Comparison of ENCODE assay signal across 10 cellular contexts in genomic region chr7:93150200-93150835, GRCh38. TPM values are rescaled to one million over a fixed set of nuclear protein-coding genes. Genes with fewer than 3 reads are reported as not detected.
A peak's percentile ranks its signal among the peaks of the same experiment; 100 is the strongest.
DNase-seq lines count a peak whose midpoint lies in the region; FAIRE-seq and TF ChIP-seq lines count a peak whose summit lies in the region.
"Had no signal": no experiment of that assay in that cellular context is flagged by ENCODE, and none has a peak within 500 bp of the region (broad histone marks: within the 10 kb centered on the region; RNA-seq: fewer than 3 reads in every experiment).

No MANE protein-coding gene starts in this region.

- CTCF ChIA-PET in endothelial cell of umbilical vein (lab: Charles Lee): interaction anchor here (1.6 kb wide), 1 partner anchor 54 kb away, joined by 3 read pairs; no protein-coding TSS in a partner anchor
- CTCF ChIA-PET in A673 (lab: Charles Lee): no interaction called here

- dilution Hi-C loops in endothelial cell of umbilical vein (cut with MboI; ENCODE audit: extremely low pct_ligation_motif_present, low sequenced_read_pairs): no loop called here

- H3K4me3 ChIP-seq in endothelial cell of umbilical vein (replicated peaks in 1 of 3; ENCODE audit: insufficient read depth in 1 of 3, low read depth in 1 of 3, low read length in 3 of 3): no peak overlapping the region
- no peak overlapping the region for H3K4me3 ChIP-seq in A673 (ENCODE audit: low read depth, low read length, poor library complexity, severe bottlenecking)

- H3K27me3 ChIP-seq in endothelial cell of umbilical vein (ENCODE audit: control insufficient read depth in 2 of 2, insufficient read depth in 2 of 2, low read length in 2 of 2) (no peaks in the 10 kb centered on the region), A673 (replicated peaks; ENCODE audit: insufficient read depth, low read depth, low read length, poor library complexity) (no peaks in the 10 kb centered on the region)

- H3K9me1 ChIP-seq in endothelial cell of umbilical vein (replicated peaks; ENCODE audit: control insufficient read depth, extremely low read depth, insufficient read depth, low read length): no peaks in the 10 kb centered on the region

- no peak for FAIRE-seq in endothelial cell of umbilical vein (lab: Jason Lieb, UNC)

- H3K4me1 ChIP-seq in endothelial cell of umbilical vein (ENCODE audit: control insufficient read depth, extremely low read depth, insufficient read depth, low read length): peaks cover 20% of the 10 kb centered on the region
- H3K4me1 ChIP-seq in A673 (ENCODE audit: insufficient read depth, low read length, poor library complexity, severe bottlenecking): no peaks in the 10 kb centered on the region

- TF ChIP-seq POLR2A in endothelial cell of umbilical vein (IDR thresholded peaks at IDR 0.05; ENCODE audit: low read depth, low read length): no peak

- intact Hi-C loops in endothelial cell of umbilical vein (cut with micrococcal nuclease): no loop called here
- intact Hi-C loops in A673 (cut with micrococcal nuclease; ENCODE audit: unreplicated experiment): no loop called here
- intact Hi-C loops in posterior vena cava (cut with DNase I): no loop called here

- H3K9ac ChIP-seq in endothelial cell of umbilical vein (replicated peaks; ENCODE audit: extremely low read depth, insufficient read depth, low read length): no peak overlapping the region

- no peaks in the 10 kb centered on the region for H4K20me1 ChIP-seq in endothelial cell of umbilical vein (replicated peaks; ENCODE audit: control insufficient read depth, extremely low read depth, insufficient read depth, low read length)

- no peak overlapping the region for H3K4me2 ChIP-seq in endothelial cell of umbilical vein (ENCODE audit: insufficient read depth, low read length)

- H3K27ac ChIP-seq in endothelial cell of umbilical vein (ENCODE audit: insufficient read depth, low read depth, low read length): no peak overlapping the region
- no peak overlapping the region for H3K27ac ChIP-seq in A673 (ENCODE audit: low read depth, low read length, poor library complexity, severe bottlenecking)

- TF ChIP-seq CTCF in endothelial cell of umbilical vein (IDR thresholded peaks at IDR 0.05; ENCODE audit: extremely low read depth in 1 of 2, insufficient read depth in 1 of 2, low read depth in 1 of 2, low read length in 2 of 2) (no peak), A673 (conservative IDR thresholded peaks at IDR 0.05; ENCODE audit: low read depth, low read length) (no peak)

- BruUV-seq in endothelial cell of umbilical vein (replicated peaks; lab: Mats Ljungman, UMichigan) (no TSS peak), A673 (replicated peaks; lab: Mats Ljungman, UMichigan) (no TSS peak)

- H3K36me3 ChIP-seq in endothelial cell of umbilical vein (ENCODE audit: control insufficient read depth in 2 of 2, extremely low read depth in 1 of 2, insufficient read depth in 2 of 2, low read length in 2 of 2): no peaks in the 10 kb centered on the region
- H3K36me3 ChIP-seq in A673 (ENCODE audit: insufficient read depth, low read length, poor library complexity, severe bottlenecking): no peaks in the 10 kb centered on the region

- H2AFZ ChIP-seq in endothelial cell of umbilical vein (ENCODE audit: low read depth, low read length): no peak overlapping the region

- POLR2A ChIA-PET in endothelial cell of umbilical vein (lab: Charles Lee) (no interaction called here), A673 (lab: Charles Lee; ENCODE audit: low non-redundant PET) (no interaction called here)

- H3K9me3 ChIP-seq in endothelial cell of umbilical vein (replicated peaks; ENCODE audit: control insufficient read depth, insufficient read depth, low read length): no peaks in the 10 kb centered on the region
- H3K9me3 ChIP-seq in A673 (ENCODE audit: low read depth, low read length, poor library complexity, severe bottlenecking): no peaks in the 10 kb centered on the region

- no peaks in the 10 kb centered on the region for H3K79me2 ChIP-seq in endothelial cell of umbilical vein (ENCODE audit: control insufficient read depth, insufficient read depth, low read length)

- peak; percentile 85 for DNase-seq in EH (ENCODE audit: low read depth)
- DNase-seq in NOMO-1 treated with DMSO at 0.1 percent for 48 hours (lab: John Stamatoyannopoulos, UW; ENCODE audit: unreplicated experiment): peak; percentile 81
- no peak for DNase-seq in endothelial cell of umbilical vein (ENCODE audit: low read depth, low spot score)
- DNase-seq in renal cortical epithelial cell (ENCODE audit: low read depth): peak; percentile 31
- no peak for DNase-seq in activated naive CD4-positive, alpha-beta T cell treated with anti-CD3 and anti-CD28 coated beads, Interleukin-2, amount 50 U/mL, for 16 hours
- no peak for DNase-seq in A673 (ENCODE audit: low spot score)
- DNase-seq in posterior vena cava (ENCODE audit: low spot score): no peak
- DNase-seq: activated naive CD8-positive, alpha-beta T cell treated with anti-CD3 and anti-CD28 coated beads, Interleukin-2, amount 50 U/mL, for 24 hours; DMS79 treated with DMSO at 0.1 percent for 48 hours; nephron progenitor cell had no signal

TF ChIP-seq in endothelial cell of umbilical vein, 7 proteins besides CTCF, POLR2A, EP300 and RAD21:
- TF ChIP-seq MYC (IDR thresholded peaks at IDR 0.05; ENCODE audit: low read depth, low read length): no peak
- TF ChIP-seq FOS (IDR thresholded peaks at IDR 0.05; ENCODE audit: borderline replicate concordance, insufficient read depth, low read length): peak; percentile 40

RNA-seq across cellular contexts. Expression of gene SAMD9L, which starts 2.1 kb away (rescaled TPM):
- total RNA-seq in endothelial cell of umbilical vein: 10.5 and 14.9 TPM in 2 replicates
- 1.9 and 2.7 TPM in 2 replicates for polyA plus RNA-seq in endothelial cell of umbilical vein
- polyA plus RNA-seq in endothelial cell of umbilical vein (2011; cell fraction: cytosol; rRNA removed): 1.9 and 2.5 TPM in 2 replicates
- 10.3 and 10.7 TPM in 2 replicates for polyA plus RNA-seq in endothelial cell of umbilical vein (2011; cell fraction: nucleus; rRNA removed)
- polyA plus RNA-seq in endothelial cell of umbilical vein (2012): 9.8 and 10.7 TPM in 2 replicates
- polyA minus RNA-seq in endothelial cell of umbilical vein: 4.4 and 4.7 TPM in 2 replicates
- polyA minus RNA-seq in endothelial cell of umbilical vein (2011; cell fraction: cytosol; rRNA and poly(A)+ RNA removed): 0.82 TPM
- polyA minus RNA-seq in endothelial cell of umbilical vein (2011; cell fraction: nucleus; rRNA and poly(A)+ RNA removed): 3.8 and 6.8 TPM in 2 replicates
- total RNA-seq in renal cortical epithelial cell: 15.6 and 17.7 TPM in 2 replicates
- total RNA-seq in A673 (2021): 0.26 and 0.49 TPM in 2 replicates
- 10 to 100 TPM; 11.5 to 13.4 TPM for total RNA-seq in posterior vena cava

RNA-seq across cellular contexts. Expression of gene SAMD9, which starts 32.5 kb away (rescaled TPM):
- 5.5 and 6.8 TPM in 2 replicates for total RNA-seq in endothelial cell of umbilical vein
- 0.68 and 0.92 TPM in 2 replicates for polyA plus RNA-seq in endothelial cell of umbilical vein
- 1.3 and 1.5 TPM in 2 replicates for polyA plus RNA-seq in endothelial cell of umbilical vein (2011; cell fraction: cytosol; rRNA removed)
- polyA plus RNA-seq in endothelial cell of umbilical vein (2011; cell fraction: nucleus; rRNA removed): 2.4 and 2.6 TPM in 2 replicates
- 3.6 and 3.8 TPM in 2 replicates for polyA plus RNA-seq in endothelial cell of umbilical vein (2012)
- polyA minus RNA-seq in endothelial cell of umbilical vein: 2.3 and 2.4 TPM in 2 replicates
- 4.7 TPM for polyA minus RNA-seq in endothelial cell of umbilical vein (2011; cell fraction: cytosol; rRNA and poly(A)+ RNA removed)
- 3.2 and 4.2 TPM in 2 replicates for polyA minus RNA-seq in endothelial cell of umbilical vein (2011; cell fraction: nucleus; rRNA and poly(A)+ RNA removed)
- 17.7 and 22.3 TPM in 2 replicates for total RNA-seq in renal cortical epithelial cell
- total RNA-seq in A673 (2021): 1.7 and 1.9 TPM in 2 replicates
- 10 to 100 TPM in 1 of 2 donors, 1 to 10 TPM in 1; 8.5 to 10.3 TPM for total RNA-seq in posterior vena cava

Comparison
In these comparisons a context has a peak if more than half of its experiments do, and no peak if none do; other contexts are left out.
1. DNase-seq: peak in EH (single experiment), NOMO-1 treated with DMSO at 0.1 percent for 48 hours (single experiment) and renal cortical epithelial cell (single experiment); none in endothelial cell of umbilical vein (single experiment), activated naive CD4-positive, alpha-beta T cell treated with anti-CD3 and anti-CD28 coated beads, Interleukin-2, amount 50 U/mL, for 16 hours (single experiment), A673 (single experiment) and posterior vena cava (single experiment).